Comparison of ENCODE assay signal across 14 cellular contexts in genomic region chr3:183455064-183455463, GRCh38. TPM values are rescaled to one million over a fixed set of nuclear protein-coding genes. Genes with fewer than 3 reads are reported as not detected.
DNase-seq lines count a peak whose midpoint lies in the region; ATAC-seq, FAIRE-seq and TF ChIP-seq lines count a peak whose summit lies in the region.
"Had no signal": no experiment of that assay in that cellular context is flagged by ENCODE, and none has a peak within 500 bp of the region (broad histone marks: within the 10 kb centered on the region; RNA-seq: fewer than 3 reads in every experiment).

No MANE protein-coding gene starts in this region.

- ATAC-seq in HG02623 (IDR thresholded peaks at IDR 0.05; ENCODE audit: unreplicated experiment) = no peak
- no peak for ATAC-seq in HG02852 (IDR thresholded peaks at IDR 0.05; ENCODE audit: unreplicated experiment)
- ATAC-seq: activated naive CD4-positive, alpha-beta T cell treated with anti-CD3 and anti-CD28 coated beads, Interleukin-2, amount 50 U/mL, for 72 hours; K562; naive thymus-derived CD8-positive, alpha-beta T cell had no signal

- H3K4me1 ChIP-seq in astrocyte (ENCODE audit: insufficient read depth, low read length) = peaks cover 9% of the 10 kb centered on the region

- no peaks in the 10 kb centered on the region for H3K9me3 ChIP-seq in astrocyte (ENCODE audit: insufficient read depth, low read depth, low read length)

- H4K20me1 ChIP-seq in astrocyte (ENCODE audit: insufficient read depth, low read length) = no peaks in the 10 kb centered on the region

- H3K27me3 ChIP-seq in astrocyte (ENCODE audit: insufficient read depth, low read length) (no peaks in the 10 kb centered on the region), H7 (ENCODE audit: control insufficient read depth, insufficient read depth, low read length) (no peaks in the 10 kb centered on the region)

- FAIRE-seq in astrocyte (lab: Jason Lieb, UNC) = peak; percentile 43
- FAIRE-seq: H1, K562 had no signal

- peaks cover 9% of the 10 kb centered on the region for H3K4me1 Mint-ChIP-seq in astrocyte (ENCODE audit: low read depth, unreplicated experiment)
- H3K4me1 Mint-ChIP-seq: naive thymus-derived CD8-positive, alpha-beta T cell had no signal

- H3K36me3 ChIP-seq in astrocyte (ENCODE audit: insufficient read depth, low read length) (no peaks in the 10 kb centered on the region), H7 (replicated peaks; ENCODE audit: control insufficient read depth, insufficient read depth, low read length) (peaks cover 2% of the 10 kb centered on the region)

- peak overlapping the region; percentile 7 for H3K27ac ChIP-seq in astrocyte (ENCODE audit: low read depth, low read length)

- no peak overlapping the region for H3K4me3 Mint-ChIP-seq in astrocyte (ENCODE audit: unreplicated experiment)
- H3K4me3 Mint-ChIP-seq: CD4-positive, alpha-beta memory T cell; naive thymus-derived CD8-positive, alpha-beta T cell had no signal

- DNase-seq in HCEC 1CT = peak; percentile 64
- peak; percentile 72 for DNase-seq in astrocyte (ENCODE audit: low read depth)
- peak; percentile 50 to 89 for DNase-seq in hippocampal formation (lab: John Stamatoyannopoulos, UW)
- peak; percentile 61 for DNase-seq in skeletal muscle cell (ENCODE audit: low read depth)
- DNase-seq in SK-N-DZ (ENCODE audit: low spot score) = no peak
- DNase-seq in H7 = no peak
- DNase-seq: CD4-positive, alpha-beta memory T cell; naive thymus-derived CD8-positive, alpha-beta T cell; NCI-H2107 had no signal

- H3K27me3 Mint-ChIP-seq in astrocyte (ENCODE audit: low read depth, unreplicated experiment) = no peaks in the 10 kb centered on the region
- H3K27me3 Mint-ChIP-seq: CD4-positive, alpha-beta memory T cell; naive thymus-derived CD8-positive, alpha-beta T cell had no signal

- peak overlapping the region; percentile 52 for H3K4me2 ChIP-seq in astrocyte (ENCODE audit: low read length)

- H3K4me3 ChIP-seq in astrocyte (ENCODE audit: insufficient read depth, low read depth, low read length) (no peak overlapping the region), skeletal muscle cell (ENCODE audit: low read depth, low read length) (no peak overlapping the region), H7 (ENCODE audit: insufficient read depth, low read depth, low read length) (no peak overlapping the region)
- H3K4me3 ChIP-seq: K562 had no signal

- no peaks in the 10 kb centered on the region for H3K9me3 Mint-ChIP-seq in astrocyte (ENCODE audit: unreplicated experiment)
- H3K9me3 Mint-ChIP-seq: activated naive CD4-positive, alpha-beta T cell treated with anti-CD3 and anti-CD28 coated beads, Interleukin-2, amount 50 U/mL, for 72 hours; CD4-positive, alpha-beta memory T cell had no signal

- TF ChIP-seq CTCF in astrocyte (IDR thresholded peaks at IDR 0.05; ENCODE audit: insufficient read depth, low read depth, low read length) = no peak

- no peak overlapping the region for H3K9ac ChIP-seq in astrocyte (ENCODE audit: low read length)

- no peak overlapping the region for H2AFZ ChIP-seq in astrocyte (ENCODE audit: low read depth, low read length)

- H3K36me3 Mint-ChIP-seq in astrocyte (ENCODE audit: low read depth, unreplicated experiment) = peaks cover 5% of the 10 kb centered on the region
- H3K36me3 Mint-ChIP-seq: activated naive CD4-positive, alpha-beta T cell treated with anti-CD3 and anti-CD28 coated beads, Interleukin-2, amount 50 U/mL, for 72 hours had no signal

- H3K79me2 ChIP-seq in astrocyte (ENCODE audit: insufficient read depth, low read length) = no peaks in the 10 kb centered on the region

- no peak overlapping the region for H3K27ac Mint-ChIP-seq in astrocyte (ENCODE audit: unreplicated experiment)
- H3K27ac Mint-ChIP-seq: activated naive CD4-positive, alpha-beta T cell treated with anti-CD3 and anti-CD28 coated beads, Interleukin-2, amount 50 U/mL, for 72 hours; CD4-positive, alpha-beta memory T cell; naive thymus-derived CD8-positive, alpha-beta T cell had no signal

RNA-seq across cellular contexts. Expression of gene MCF2L2, which starts 26.6 kb away (rescaled TPM):
- total RNA-seq in astrocyte = 0.89 and 1.2 TPM in 2 replicates
- polyA plus RNA-seq in SK-N-DZ (2014; cell fraction: cytosol; rRNA removed) = 6.6 and 8.0 TPM in 2 replicates
- polyA plus RNA-seq in SK-N-DZ (2014; cell fraction: nucleus; rRNA removed) = 9.2 and 10.1 TPM in 2 replicates
- total RNA-seq in H7 (2014; rRNA removed; shearing (Covaris generic)) = 5.3 and 6.4 TPM in 2 replicates

Comparison
In these comparisons a context has a peak if more than half of its experiments do, and no peak if none do; other contexts are left out.
1. DNase-seq: peak in HCEC 1CT (single experiment), astrocyte (single experiment), hippocampal formation (2 of 2) and skeletal muscle cell (single experiment); none in SK-N-DZ (single experiment) and H7 (single experiment).